ENCODE assay signal across 9 cellular contexts in the genomic region with DNA sequence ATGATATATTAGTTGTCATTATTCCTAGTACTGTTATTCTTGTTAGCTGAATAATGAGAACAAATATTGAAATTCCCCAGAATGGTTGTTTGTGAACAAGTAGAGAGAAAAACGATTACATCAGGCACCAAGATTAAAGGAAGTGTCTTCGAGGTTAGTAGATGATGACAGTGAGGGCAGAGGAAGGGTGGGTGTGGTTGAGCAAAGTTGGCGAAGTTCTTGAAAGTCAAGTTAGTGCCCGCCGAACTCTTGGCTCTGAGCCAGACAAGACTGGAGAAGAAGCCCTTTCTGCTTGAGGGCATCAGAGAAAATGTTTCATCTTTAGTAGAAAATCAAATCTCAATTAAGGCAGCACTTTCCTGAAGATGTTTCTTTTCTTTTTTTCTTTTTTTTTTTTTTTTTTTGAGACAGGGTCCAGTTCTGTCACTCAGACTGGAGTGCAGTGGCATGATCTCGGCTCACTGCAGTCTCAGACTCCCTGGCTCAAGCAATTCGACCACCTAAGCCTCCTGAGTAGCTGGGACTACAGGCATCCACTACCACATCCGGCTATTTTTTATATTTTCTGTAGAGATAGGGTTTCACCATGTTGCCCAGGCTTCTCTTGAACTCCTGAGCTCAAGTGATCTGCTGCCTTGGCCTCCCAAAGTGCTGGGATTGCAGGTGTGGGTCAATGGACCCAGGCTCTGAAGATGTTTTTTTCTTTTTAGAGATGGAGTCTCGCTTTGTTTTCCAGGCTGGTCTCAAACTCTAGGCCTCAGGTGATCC.
DNase-seq lines count a peak whose midpoint lies in the region; ATAC-seq and TF ChIP-seq lines count a peak whose summit lies in the region.
"Had no signal": no experiment of that assay in that cellular context is flagged by ENCODE, and none has a peak within 500 bp of the region (broad histone marks: within the 10 kb centered on the region; RNA-seq: fewer than 3 reads in every experiment).

No MANE protein-coding gene starts in this region.

- H3K4me3 Mint-ChIP-seq in mesothelial cell of epicardium = no peak overlapping the region
- H3K4me3 Mint-ChIP-seq in Calu3 (ENCODE audit: low read depth, unreplicated experiment) = no peak overlapping the region
- no peak overlapping the region for H3K4me3 Mint-ChIP-seq in HFFc6

- CTCF ChIA-PET in Calu3 (lab: Charles Lee) = no interaction called here

- no peaks in the 10 kb centered on the region for H3K36me3 ChIP-seq in lung (ENCODE audit: control insufficient read depth in 2 of 2, insufficient read depth in 2 of 2, low read length in 2 of 2)
- H3K36me3 ChIP-seq: breast epithelium had no signal

- ATAC-seq in lung (ENCODE audit: insufficient read depth, low FRiP score) (peak; percentile 27), GM18873 (IDR thresholded peaks at IDR 0.05; ENCODE audit: low FRiP score, unreplicated experiment) (no peak)

- H3K36me3 Mint-ChIP-seq in mesothelial cell of epicardium (no peaks in the 10 kb centered on the region), Calu3 (ENCODE audit: insufficient read depth, unreplicated experiment) (no peaks in the 10 kb centered on the region), HFFc6 (ENCODE audit: low read depth) (no peaks in the 10 kb centered on the region)

- H3K4me1 Mint-ChIP-seq in mesothelial cell of epicardium = peaks cover 23% of the 10 kb centered on the region
- H3K4me1 Mint-ChIP-seq in Calu3 (ENCODE audit: low read depth, unreplicated experiment) = peaks cover 16% of the 10 kb centered on the region
- H3K4me1 Mint-ChIP-seq in HFFc6 (ENCODE audit: low read depth) = peaks cover 9% of the 10 kb centered on the region

- no TSS peak for BruUV-seq in Calu3 (replicated peaks; lab: Mats Ljungman, UMichigan)

- H3K27ac Mint-ChIP-seq in mesothelial cell of epicardium (no peak overlapping the region), Calu3 (ENCODE audit: unreplicated experiment) (no peak overlapping the region), HFFc6 (no peak overlapping the region)

- TF ChIP-seq CTCF in lung (IDR thresholded peaks at IDR 0.05; ENCODE audit: control extremely low read depth, extremely low read depth) = no peak
- no peak for TF ChIP-seq CTCF in mesothelial cell of epicardium (IDR thresholded peaks at IDR 0.05; ENCODE audit: unreplicated experiment)
- TF ChIP-seq CTCF in Calu3 (IDR thresholded peaks at IDR 0.05; ENCODE audit: unreplicated experiment) = no peak
- no peak for TF ChIP-seq CTCF in HFFc6 (IDR thresholded peaks at IDR 0.05)

- 48 to 54% methylated on average over 9 of the region's 9 CpGs for WGBS in lung, 2 donors

- peak; percentile 5 for DNase-seq in RPMI8226
- peak; percentile 44 to 64 for DNase-seq in activated T-helper 1 cell treated with anti-CD3 and anti-CD28 coated beads, Interleukin-2, amount 50 U/mL, for 16 hours (ENCODE audit: low read depth in 1 of 2, low spot score in 1 of 2)
- peak; percentile 73 for DNase-seq in lung (ENCODE audit: low spot score)
- DNase-seq in stimulated activated naive CD4-positive, alpha-beta T cell treated with Interleukin-2 at 50 U/mL for 16 hours (lab: John Stamatoyannopoulos, UW) = peak; percentile 71
- no peak for DNase-seq in mesothelial cell of epicardium (ENCODE audit: low spot score in 2 of 2, unreplicated experiment in 2 of 2)
- DNase-seq in Calu3 = no peak
- no peak for DNase-seq in HFFc6

- peaks cover 3 to 5% of the 10 kb centered on the region in 2 donors for H3K4me1 ChIP-seq in lung (ENCODE audit: control insufficient read depth in 2 of 2, insufficient read depth in 2 of 2, low read length in 2 of 2)
- H3K4me1 ChIP-seq: breast epithelium had no signal

- no peaks in the 10 kb centered on the region for H3K27me3 ChIP-seq in lung (ENCODE audit: control insufficient read depth, insufficient read depth)
- H3K27me3 ChIP-seq: breast epithelium had no signal

- intact Hi-C loops in Calu3 (cut with micrococcal nuclease; ENCODE audit: unreplicated experiment) = no loop called here

- no peak overlapping the region for H3K27ac ChIP-seq in lung (ENCODE audit: low read depth in 1 of 2, low read length in 1 of 2)
- H3K27ac ChIP-seq: breast epithelium had no signal

- H3K4me3 ChIP-seq in lung = no peak overlapping the region
- H3K4me3 ChIP-seq: breast epithelium had no signal

- H3K9me3 Mint-ChIP-seq in mesothelial cell of epicardium (peaks cover 3% of the 10 kb centered on the region), Calu3 (ENCODE audit: low read depth, unreplicated experiment) (peaks cover 4% of the 10 kb centered on the region), HFFc6 (no peaks in the 10 kb centered on the region)

- H3K27me3 Mint-ChIP-seq in mesothelial cell of epicardium (ENCODE audit: low read depth) (no peaks in the 10 kb centered on the region), Calu3 (ENCODE audit: unreplicated experiment) (no peaks in the 10 kb centered on the region), HFFc6 (ENCODE audit: insufficient read depth) (peaks cover 1% of the 10 kb centered on the region; the same call in 1 of the 2 replicates)

- H3K9me3 ChIP-seq in lung (ENCODE audit: control insufficient read depth in 2 of 2, insufficient read depth in 1 of 2, low read length in 1 of 2) = peaks cover 0 to 2% of the 10 kb centered on the region in 2 donors
- H3K9me3 ChIP-seq: breast epithelium had no signal

Comparison
In these comparisons a context has a peak if more than half of its experiments do, and no peak if none do; other contexts are left out.
1. DNase-seq: peak in RPMI8226 (single experiment), activated T-helper 1 cell treated with anti-CD3 and anti-CD28 coated beads, Interleukin-2, amount 50 U/mL, for 16 hours (2 of 2), lung (single experiment) and stimulated activated naive CD4-positive, alpha-beta T cell treated with Interleukin-2 at 50 U/mL for 16 hours (single experiment); none in mesothelial cell of epicardium (0 of 2), Calu3 (single experiment) and HFFc6 (single experiment).